Comparison of ENCODE assay signal across 19 cellular contexts in the genomic region with DNA sequence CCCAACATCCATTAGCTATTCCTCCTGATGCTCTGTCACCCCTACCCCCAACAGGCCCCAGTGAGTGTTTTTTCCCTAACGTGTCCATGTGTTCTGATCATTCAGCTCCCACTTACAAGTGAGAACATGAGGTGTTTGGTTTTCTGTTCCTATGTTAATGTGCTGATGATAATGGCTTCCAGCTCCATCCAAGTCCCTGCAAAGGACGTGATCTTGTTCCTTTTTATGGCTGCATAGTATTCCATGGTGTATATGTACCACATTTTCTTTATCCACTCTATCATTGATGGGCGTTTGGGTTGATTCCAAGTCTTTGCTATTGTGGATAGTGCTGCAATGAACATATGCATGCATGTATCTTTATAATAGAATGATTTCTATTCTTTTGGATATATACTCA. TPM values are rescaled to one million over a fixed set of nuclear protein-coding genes. Genes with fewer than 3 reads are reported as not detected.
"Had no signal": no experiment of that assay in that cellular context is flagged by ENCODE, and none has a peak within 500 bp of the region (broad histone marks: within the 10 kb centered on the region; RNA-seq: fewer than 3 reads in every experiment).

No MANE protein-coding gene starts in this region.

RNA-seq across cellular contexts. Expression of a gene that starts 47.8 kb away (rescaled TPM):
- total RNA-seq: naive thymus-derived CD8-positive, alpha-beta T cell; natural killer cell treated with Interleukin-12 subunit alpha and Interleukin-12 subunit beta and Interleukin-15 and Interleukin-18, amount 100 ng/mL, for 72 hours; neural crest cell; occipital lobe; osteocyte; progenitor cell of endocrine pancreas; prostate gland; pulmonary artery endothelial cell; right atrium auricular region; sciatic nerve; sigmoid colon; smooth muscle cell had no signal
- polyA plus RNA-seq: naive thymus-derived CD8-positive, alpha-beta T cell; neural cell; ovary; pancreas; psoas muscle; right cardiac atrium; small intestine; smooth muscle cell; spleen had no signal
